ENCODE assay signal across 8 cellular contexts in the genomic region with DNA sequence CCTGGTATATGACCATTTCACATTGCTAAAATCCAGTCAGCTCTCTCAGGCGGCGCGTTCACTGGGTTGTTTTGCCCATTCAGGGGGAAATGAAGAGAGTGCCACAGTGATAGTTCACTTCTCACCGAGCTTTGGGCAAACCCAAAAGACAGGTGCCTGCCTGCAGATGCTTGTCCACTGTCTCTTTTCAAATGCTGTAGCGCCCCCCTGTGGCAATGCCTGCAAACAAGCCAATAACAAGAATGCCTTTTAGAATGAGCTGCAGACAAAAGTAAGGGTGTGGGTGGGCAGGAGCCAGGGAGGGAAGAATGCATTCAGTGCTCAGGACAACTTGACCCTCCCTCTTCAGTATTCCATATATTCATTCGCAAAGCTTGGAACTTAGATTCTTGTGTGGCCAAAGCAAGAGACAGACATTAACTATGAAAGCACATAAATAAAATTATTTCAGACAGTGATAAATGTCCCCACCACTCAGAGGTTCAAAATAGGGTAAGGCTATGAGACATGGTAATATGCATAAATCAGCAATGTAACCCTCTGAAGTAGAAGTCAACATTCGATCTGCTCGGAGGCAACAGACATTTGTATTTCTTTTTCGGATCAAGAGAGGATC.
DNase-seq lines count a peak whose midpoint lies in the region; ATAC-seq and TF ChIP-seq lines count a peak whose summit lies in the region.

No MANE protein-coding gene starts in this region.

- POLR2A ChIA-PET in PC-3 (lab: Charles Lee; ENCODE audit: unreplicated experiment): no interaction called here

- TF ChIP-seq CTCF in PC-3 (conservative IDR thresholded peaks at IDR 0.05; ENCODE audit: low read depth, low read length): peak; percentile 90

- H3K4me1 ChIP-seq in PC-3 (ENCODE audit: insufficient read depth, low read length): no peaks in the 10 kb centered on the region

- no peak overlapping the region for H2AFZ ChIP-seq in PC-3 (ENCODE audit: low read length)

- intact Hi-C loops in PC-3 (cut with micrococcal nuclease): loop anchor here (5.0 to 10.0 kb wide), 5 partner anchors 71 to 896 kb away; no protein-coding TSS in a partner anchor
- intact Hi-C loops in left ventricle myocardium superior (cut with micrococcal nuclease): no loop called here

- H4K20me1 ChIP-seq in PC-3 (ENCODE audit: low read length): no peaks in the 10 kb centered on the region

- H3F3A ChIP-seq in PC-3 (ENCODE audit: low read length, unreplicated experiment): no peaks in the 10 kb centered on the region

- H3K27me3 ChIP-seq in PC-3 (ENCODE audit: low read length): no peaks in the 10 kb centered on the region

- no peaks in the 10 kb centered on the region for H3K36me3 ChIP-seq in PC-3 (ENCODE audit: low read depth, low read length)

- CTCF ChIA-PET in PC-3 (lab: Charles Lee): interaction anchor here (0.6 to 2.4 kb wide), 10 partner anchors 16 to 488 kb away, joined by 3 to 22 read pairs (median 4); no protein-coding TSS in a partner anchor

- H3K4me3 ChIP-seq in PC-3 (ENCODE audit: low read length): no peak overlapping the region

- H3K9me3 ChIP-seq in PC-3 (ENCODE audit: low read length): no peaks in the 10 kb centered on the region

- H3K9me2 ChIP-seq in PC-3 (replicated peaks; ENCODE audit: low read length): no peaks in the 10 kb centered on the region

- no TSS peak for BruUV-seq in PC-3 (replicated peaks; lab: Mats Ljungman, UMichigan)

- H3K27ac ChIP-seq in PC-3 (ENCODE audit: low read length): no peak overlapping the region

- ATAC-seq in PC-3: peak; percentile 89
- ATAC-seq in left ventricle myocardium superior: no peak
- no peak for ATAC-seq in HG03045 (IDR thresholded peaks at IDR 0.05; ENCODE audit: unreplicated experiment)
- ATAC-seq in GM21526 (IDR thresholded peaks at IDR 0.05; ENCODE audit: low FRiP score, unreplicated experiment): no peak

- peak; percentile 52 for DNase-seq in COR-L47 (lab: John Stamatoyannopoulos, UW)
- DNase-seq in HUDEP-2 (lab: John Stamatoyannopoulos, UW; ENCODE audit: unreplicated experiment in 76 of 76): peak in 61 of 76 experiments; percentile 7 to 72 (median 44)
- DNase-seq in PC-3: peak; percentile 73
- peak; percentile 20 for DNase-seq in activated T-helper 9 cell treated with anti-CD3 and anti-CD28 coated beads, Interleukin-2, amount 50 U/mL, for 16 hours (ENCODE audit: low read depth)
- DNase-seq in left ventricle myocardium superior: peak; percentile 75
- peak; percentile 46 for DNase-seq in renal cortical epithelial cell (ENCODE audit: low read depth)

- no peak overlapping the region for H3K9ac ChIP-seq in PC-3 (ENCODE audit: low read length)

- no peaks in the 10 kb centered on the region for H3K79me2 ChIP-seq in PC-3 (ENCODE audit: low read length)

- H3K4me2 ChIP-seq in PC-3 (ENCODE audit: low read length): no peak overlapping the region

Comparison
In these comparisons a context has a peak if more than half of its experiments do, and no peak if none do; other contexts are left out.
1. DNase-seq: peak in every context shown above with its lines; median percentile 75 in left ventricle myocardium superior; 73 in PC-3; 52 in COR-L47; 46 in renal cortical epithelial cell; 44 in HUDEP-2; 20 in activated T-helper 9 cell treated with anti-CD3 and anti-CD28 coated beads, Interleukin-2, amount 50 U/mL, for 16 hours.